In the genomic region with DNA sequence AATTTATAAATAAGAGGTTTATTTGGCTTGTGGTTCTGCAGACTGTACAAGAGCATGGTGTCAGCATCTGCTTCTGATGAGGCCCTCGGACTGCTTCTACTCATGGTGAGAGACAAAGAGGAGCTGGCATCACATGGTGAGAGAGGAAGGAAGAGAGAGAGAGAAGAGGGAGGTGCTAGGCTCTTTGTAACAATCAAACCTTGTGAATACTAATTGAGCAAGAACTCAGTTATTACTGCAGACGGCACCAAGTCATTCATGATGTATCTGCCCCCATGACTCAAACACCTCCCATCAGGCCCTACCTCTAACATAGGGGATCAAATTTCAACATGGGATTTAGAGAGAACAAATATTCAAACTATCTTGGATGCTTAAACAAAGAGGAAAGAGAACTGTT, we compare ENCODE assay signal across 14 cellular contexts. TPM values are rescaled to one million over a fixed set of nuclear protein-coding genes. Genes with fewer than 3 reads are reported as not detected.
A peak's percentile ranks its signal among the peaks of the same experiment; 100 is the strongest.
DNase-seq lines count a peak whose midpoint lies in the region; ATAC-seq and TF ChIP-seq lines count a peak whose summit lies in the region.
"Had no signal": no experiment of that assay in that cellular context is flagged by ENCODE, and none has a peak within 500 bp of the region (broad histone marks: within the 10 kb centered on the region; RNA-seq: fewer than 3 reads in every experiment).

No MANE protein-coding gene starts in this region.

- CTCF ChIA-PET in mammary epithelial cell (lab: Charles Lee; ENCODE audit: low non-redundant PET) = no interaction called here

- H3K9me3 ChIP-seq in mammary epithelial cell (replicated peaks; ENCODE audit: insufficient read depth, low read length) = no peaks in the 10 kb centered on the region
- H3K9me3 ChIP-seq: gastroesophageal sphincter, left lung had no signal

- H4K20me1 ChIP-seq in mammary epithelial cell (ENCODE audit: insufficient read depth, low read length) = no peaks in the 10 kb centered on the region

- peak overlapping the region; percentile 71 for H2AFZ ChIP-seq in mammary epithelial cell (ENCODE audit: low read depth, low read length)

- WGBS in mammary epithelial cell (ENCODE audit: low coverage, missing lambda C conversion rate) = 90% methylated on average over 1 of the region's 2 CpGs

- BruUV-seq in mammary epithelial cell (replicated peaks; lab: Mats Ljungman, UMichigan) = no TSS peak

- dilution Hi-C loops in mammary epithelial cell (cut with HindIII; ENCODE audit: low sequenced_read_pairs) = no loop called here

- TF ChIP-seq CTCF in mammary epithelial cell (conservative IDR thresholded peaks at IDR 0.05 in 1 of 2, IDR thresholded peaks at IDR 0.05 in 1 of 2; ENCODE audit: extremely low read depth in 1 of 2, insufficient read depth in 1 of 2, low read depth in 1 of 2, low read length in 2 of 2) = no peak

- H3K9ac ChIP-seq in mammary epithelial cell (ENCODE audit: insufficient read depth, low read length) = no peak overlapping the region

- peaks cover 12% of the 10 kb centered on the region for H3K4me1 ChIP-seq in mammary epithelial cell (ENCODE audit: insufficient read depth, low read length)
- H3K4me1 ChIP-seq: gastroesophageal sphincter had no signal

- DNase-seq in SIG-M5 treated with dmso at 0.1 percent for 504 hours (lab: John Stamatoyannopoulos, UW; ENCODE audit: unreplicated experiment) = peak; percentile 39
- no peak for DNase-seq in SIG-M5 (lab: John Stamatoyannopoulos, UW)
- DNase-seq in NCI-H526 treated with DMSO at 0.1 percent for 48 hours (lab: John Stamatoyannopoulos, UW) = peak; percentile 35
- DNase-seq in mammary epithelial cell = peak; percentile 64
- DNase-seq in skeletal muscle cell (ENCODE audit: low read depth) = peak; percentile 1
- no peak for DNase-seq in NCI-H2227 treated with DMSO at 0.1 percent for 48 hours (lab: John Stamatoyannopoulos, UW)
- no peak for DNase-seq in occipital lobe (lab: John Stamatoyannopoulos, UW)
- DNase-seq: 8988T, left lung, NCI-H146 had no signal

- no peak overlapping the region for H3K4me2 ChIP-seq in mammary epithelial cell (ENCODE audit: insufficient read depth, low read depth, low read length)

- H3K4me3 ChIP-seq in mammary epithelial cell (replicated peaks in 1 of 3; ENCODE audit: insufficient read depth in 1 of 3, low read depth in 2 of 3, low read length in 3 of 3) (no peak overlapping the region), skeletal muscle cell (ENCODE audit: low read depth, low read length) (no peak overlapping the region)
- H3K4me3 ChIP-seq: gastroesophageal sphincter, left lung had no signal

- H3K27me3 ChIP-seq in mammary epithelial cell (ENCODE audit: insufficient read depth, low read length) = no peaks in the 10 kb centered on the region

- in situ Hi-C loops in mammary epithelial cell (cut with MboI; ENCODE audit: low sequenced_read_pairs in 2 of 2) = no loop called here

- H3K36me3 ChIP-seq in mammary epithelial cell (ENCODE audit: insufficient read depth, low read length) = no peaks in the 10 kb centered on the region
- H3K36me3 ChIP-seq: gastroesophageal sphincter, left lung had no signal

- intact Hi-C loops in mammary epithelial cell (cut with micrococcal nuclease) = no loop called here

- H3K27ac ChIP-seq in mammary epithelial cell (ENCODE audit: insufficient read depth, low read depth, low read length) = no peak overlapping the region
- H3K27ac ChIP-seq: gastroesophageal sphincter, left lung had no signal

- no peak for ATAC-seq in GM18517 (IDR thresholded peaks at IDR 0.05; ENCODE audit: unreplicated experiment)
- ATAC-seq: gastroesophageal sphincter, left lung had no signal

- H3K79me2 ChIP-seq in mammary epithelial cell (ENCODE audit: insufficient read depth, low read length) = no peaks in the 10 kb centered on the region

RNA-seq across cellular contexts. Expression of a gene that starts 6.3 kb away (rescaled TPM):
- total RNA-seq in mammary epithelial cell (not detected), occipital lobe (not detected)
- polyA plus RNA-seq in mammary epithelial cell = 0.60 TPM
- 7.2 TPM for polyA minus RNA-seq in mammary epithelial cell
- total RNA-seq: Daoy, osteoblast had no signal

RNA-seq across cellular contexts. Expression of a gene that starts 44.1 kb away (rescaled TPM):
- 1 to 10 TPM; 3.8 to 5.3 TPM for total RNA-seq in mammary epithelial cell
- polyA plus RNA-seq in mammary epithelial cell = 2.1 TPM
- polyA minus RNA-seq in mammary epithelial cell = not detected
- 0.47 TPM for total RNA-seq in occipital lobe

Comparison
In these comparisons a context has a peak if more than half of its experiments do, and no peak if none do; other contexts are left out.
1. DNase-seq: peak in SIG-M5 treated with dmso at 0.1 percent for 504 hours (single experiment), NCI-H526 treated with DMSO at 0.1 percent for 48 hours (single experiment), mammary epithelial cell (single experiment) and skeletal muscle cell (single experiment); none in SIG-M5 (single experiment), NCI-H2227 treated with DMSO at 0.1 percent for 48 hours (single experiment) and occipital lobe (single experiment).